1 cellular context compared by ENCODE assay signal in the genomic region with DNA sequence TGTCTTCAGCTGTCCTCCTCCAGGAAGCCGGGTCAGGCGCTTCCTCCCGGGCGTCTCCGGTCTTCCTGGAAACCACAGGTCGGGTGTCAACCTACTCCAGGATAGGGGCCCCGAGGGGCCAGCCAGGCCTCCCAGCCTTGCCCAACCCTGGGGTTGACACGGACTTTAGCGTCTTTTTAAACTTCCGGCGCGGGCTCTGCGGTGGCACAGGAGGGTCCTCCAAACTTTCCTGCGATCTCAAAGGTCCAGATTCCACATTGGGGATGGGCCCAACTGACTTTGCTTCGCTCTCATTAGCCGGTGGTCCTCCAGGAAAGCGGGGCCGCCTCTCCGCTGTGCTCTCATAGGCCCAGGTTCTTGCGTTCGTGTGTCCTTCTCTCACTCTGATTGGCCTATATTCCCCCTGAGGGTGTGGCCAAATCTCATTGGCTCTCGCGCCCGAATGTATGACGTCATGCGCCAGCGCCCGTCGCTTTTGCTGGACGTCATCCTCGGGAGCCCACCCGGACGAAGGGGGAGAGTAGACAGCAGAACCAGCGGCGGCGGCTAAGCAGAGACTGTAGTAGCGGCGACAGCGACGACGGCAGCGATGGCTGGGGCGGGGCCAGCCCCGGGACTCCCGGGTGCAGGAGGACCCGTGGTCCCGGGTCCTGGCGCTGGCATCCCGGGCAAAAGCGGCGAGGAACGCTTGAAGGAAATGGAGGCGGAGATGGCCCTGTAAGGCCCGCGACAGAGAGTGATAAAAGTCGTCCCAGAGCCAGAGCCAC.
TF ChIP-seq lines count a peak whose summit lies in the region.

A gene with protein sequence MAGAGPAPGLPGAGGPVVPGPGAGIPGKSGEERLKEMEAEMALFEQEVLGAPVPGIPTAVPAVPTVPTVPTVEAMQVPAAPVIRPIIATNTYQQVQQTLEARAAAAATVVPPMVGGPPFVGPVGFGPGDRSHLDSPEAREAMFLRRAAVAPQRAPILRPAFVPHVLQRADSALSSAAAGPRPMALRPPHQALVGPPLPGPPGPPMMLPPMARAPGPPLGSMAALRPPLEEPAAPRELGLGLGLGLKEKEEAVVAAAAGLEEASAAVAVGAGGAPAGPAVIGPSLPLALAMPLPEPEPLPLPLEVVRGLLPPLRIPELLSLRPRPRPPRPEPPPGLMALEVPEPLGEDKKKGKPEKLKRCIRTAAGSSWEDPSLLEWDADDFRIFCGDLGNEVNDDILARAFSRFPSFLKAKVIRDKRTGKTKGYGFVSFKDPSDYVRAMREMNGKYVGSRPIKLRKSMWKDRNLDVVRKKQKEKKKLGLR (plus strand): TSS at position 472 of the 767 bp plus-strand sequence. CDS start 118 bp downstream, at position 590.

TF ChIP-seq in HepG2, 621 proteins besides CTCF, POLR2A, EP300 and RAD21 (continued from another document and continues in another):
- TF ChIP-seq ZBTB49 (CRISPR knock-in tag; IDR thresholded peaks at IDR 0.05; ENCODE audit: borderline replicate concordance) (no peak), ZBTB38 (CRISPR knock-in tag; IDR thresholded peaks at IDR 0.05) (peak; percentile 46), DMAP1 (CRISPR knock-in tag; IDR thresholded peaks at IDR 0.05) (peak; percentile 77), ZBTB37 (CRISPR knock-in tag; IDR thresholded peaks at IDR 0.05) (no peak), PRDM15 (CRISPR knock-in tag; IDR thresholded peaks at IDR 0.05) (no peak), MYPOP (CRISPR knock-in tag; IDR thresholded peaks at IDR 0.05) (peak; percentile 78), ZNF883 (CRISPR knock-in tag; IDR thresholded peaks at IDR 0.05; ENCODE audit: not compliant biosample characterization) (no peak), ZBTB44 (CRISPR knock-in tag; IDR thresholded peaks at IDR 0.05) (no peak), ZBTB7A (CRISPR knock-in tag; IDR thresholded peaks at IDR 0.05) (0 out of 2 replicates have a peak, but pooled peaks have one; percentile 52), GATAD1 (CRISPR knock-in tag; IDR thresholded peaks at IDR 0.05) (peak; percentile 100), ZNF777 (CRISPR knock-in tag; IDR thresholded peaks at IDR 0.05) (peak; percentile 55), NAIF1 (CRISPR knock-in tag; IDR thresholded peaks at IDR 0.05; ENCODE audit: borderline replicate concordance) (no peak), PAX8 (CRISPR knock-in tag; IDR thresholded peaks at IDR 0.05; ENCODE audit: borderline replicate concordance) (no peak), TIGD3 (CRISPR knock-in tag; IDR thresholded peaks at IDR 0.05; ENCODE audit: borderline replicate concordance) (no peak), NFRKB (IDR thresholded peaks at IDR 0.05) (no peak), REST (IDR thresholded peaks at IDR 0.05; ENCODE audit: borderline replicate concordance in 1 of 2, low read depth in 1 of 2, low read length in 2 of 2) (no peak), ZNF564 (CRISPR knock-in tag; IDR thresholded peaks at IDR 0.05) (no peak), MEIS1 (CRISPR knock-in tag; IDR thresholded peaks at IDR 0.05; ENCODE audit: borderline replicate concordance) (peak; percentile 79; the same call in 1 of the 2 replicates), GPN1 (CRISPR knock-in tag; IDR thresholded peaks at IDR 0.05; ENCODE audit: borderline replicate concordance) (no peak; the same call in 1 of the 2 replicates), ZNF33A (CRISPR knock-in tag; IDR thresholded peaks at IDR 0.05; ENCODE audit: borderline replicate concordance) (no peak), E2F5 (CRISPR knock-in tag; conservative IDR thresholded peaks at IDR 0.05) (peak; percentile 43; the same call in 1 of the 2 replicates), HOXA3 (CRISPR knock-in tag; IDR thresholded peaks at IDR 0.05) (peak; percentile 99)
- TF ChIP-seq, protein P1, sequence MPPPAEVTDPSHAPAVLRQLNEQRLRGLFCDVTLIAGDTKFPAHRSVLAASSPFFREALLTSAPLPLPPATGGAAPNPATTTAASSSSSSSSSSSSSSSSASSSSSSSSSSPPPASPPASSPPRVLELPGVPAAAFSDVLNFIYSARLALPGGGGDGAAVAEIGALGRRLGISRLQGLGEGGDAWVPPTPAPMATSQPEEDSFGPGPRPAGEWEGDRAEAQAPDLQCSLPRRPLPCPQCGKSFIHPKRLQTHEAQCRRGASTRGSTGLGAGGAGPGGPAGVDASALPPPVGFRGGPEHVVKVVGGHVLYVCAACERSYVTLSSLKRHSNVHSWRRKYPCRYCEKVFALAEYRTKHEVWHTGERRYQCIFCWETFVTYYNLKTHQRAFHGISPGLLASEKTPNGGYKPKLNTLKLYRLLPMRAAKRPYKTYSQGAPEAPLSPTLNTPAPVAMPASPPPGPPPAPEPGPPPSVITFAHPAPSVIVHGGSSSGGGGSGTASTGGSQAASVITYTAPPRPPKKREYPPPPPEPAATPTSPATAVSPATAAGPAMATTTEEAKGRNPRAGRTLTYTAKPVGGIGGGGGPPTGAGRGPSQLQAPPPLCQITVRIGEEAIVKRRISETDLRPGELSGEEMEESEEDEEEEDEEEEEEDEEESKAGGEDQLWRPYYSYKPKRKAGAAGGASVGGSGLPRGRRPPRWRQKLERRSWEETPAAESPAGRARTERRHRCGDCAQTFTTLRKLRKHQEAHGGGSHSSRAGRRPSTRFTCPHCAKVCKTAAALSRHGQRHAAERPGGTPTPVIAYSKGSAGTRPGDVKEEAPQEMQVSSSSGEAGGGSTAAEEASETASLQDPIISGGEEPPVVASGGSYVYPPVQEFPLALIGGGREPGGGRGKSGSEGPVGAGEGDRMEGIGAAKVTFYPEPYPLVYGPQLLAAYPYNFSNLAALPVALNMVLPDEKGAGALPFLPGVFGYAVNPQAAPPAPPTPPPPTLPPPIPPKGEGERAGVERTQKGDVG (CRISPR knock-in tag; IDR thresholded peaks at IDR 0.05; ENCODE audit: borderline replicate concordance), result no peak
